Comparison of ENCODE assay signal across 8 cellular contexts in the genomic region with DNA sequence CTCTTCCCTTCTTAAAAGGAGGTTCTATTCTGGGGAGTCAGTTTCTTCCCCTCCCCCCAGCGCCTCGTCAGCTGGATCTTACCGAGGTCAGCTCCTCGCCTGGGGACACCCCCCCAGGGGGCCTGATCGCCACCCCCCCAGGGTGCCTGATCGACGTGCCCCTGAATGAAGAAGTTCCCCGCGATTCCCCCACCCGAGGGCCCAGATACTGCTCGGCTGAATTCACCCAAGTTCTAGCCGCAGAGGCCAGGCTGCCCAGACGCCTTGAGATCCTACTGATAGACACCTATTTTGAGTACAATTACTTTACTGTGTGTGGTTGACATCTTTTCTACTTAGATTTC. TPM values are rescaled to one million over a fixed set of nuclear protein-coding genes. Genes with fewer than 3 reads are reported as not detected.
DNase-seq lines count a peak whose midpoint lies in the region; ATAC-seq, FAIRE-seq and TF ChIP-seq lines count a peak whose summit lies in the region.

No MANE protein-coding gene starts in this region.

- no peaks in the 10 kb centered on the region for H3K36me3 Mint-ChIP-seq in Caco-2 (ENCODE audit: insufficient read depth, unreplicated experiment)

- H3K4me3 ChIP-seq in Caco-2 (ENCODE audit: low read depth, low read length) = peak overlapping the region; percentile 50
- H3K4me3 ChIP-seq in PC-3 (ENCODE audit: low read length) = peak overlapping the region; percentile 80
- peak overlapping the region; percentile 40 to 81 (median 77) for H3K4me3 ChIP-seq in endothelial cell of umbilical vein (replicated peaks in 1 of 3; ENCODE audit: insufficient read depth in 1 of 3, low read depth in 1 of 3, low read length in 3 of 3)
- peak overlapping the region; percentile 35 to 81 (median 62) for H3K4me3 ChIP-seq in pancreas

- H3K27me3 Mint-ChIP-seq in Caco-2 (ENCODE audit: insufficient read depth, unreplicated experiment) = no peaks in the 10 kb centered on the region

- ATAC-seq in PC-3 (no peak), pancreas (peak in 3 of 4 donors; percentile 2 to 16 (median 6)), left lobe of liver (no peak)

- 5 to 6% methylated on average over 8 to 13 of the region's 13 CpGs for WGBS in pancreas, 2 donors

- dilution Hi-C loops in endothelial cell of umbilical vein (cut with MboI; ENCODE audit: extremely low pct_ligation_motif_present, low sequenced_read_pairs) = no loop called here

- BruUV-seq in Caco-2 (replicated peaks; lab: Mats Ljungman, UMichigan) (no TSS peak), PC-3 (replicated peaks; lab: Mats Ljungman, UMichigan) (no TSS peak), endothelial cell of umbilical vein (replicated peaks; lab: Mats Ljungman, UMichigan) (no TSS peak)

- H3K79me2 ChIP-seq in PC-3 (ENCODE audit: low read length) (peaks cover 17% of the 10 kb centered on the region), endothelial cell of umbilical vein (ENCODE audit: control insufficient read depth, insufficient read depth, low read length) (peaks cover 51% of the 10 kb centered on the region)

- TF ChIP-seq CTCF in Caco-2 (IDR thresholded peaks at IDR 0.05; ENCODE audit: insufficient read depth in 1 of 2, low read depth in 1 of 2, low read length in 1 of 2, severe bottlenecking in 1 of 2, unreplicated experiment in 1 of 2) (no peak), PC-3 (conservative IDR thresholded peaks at IDR 0.05; ENCODE audit: low read depth, low read length) (no peak), endothelial cell of umbilical vein (IDR thresholded peaks at IDR 0.05; ENCODE audit: extremely low read depth in 1 of 2, insufficient read depth in 1 of 2, low read depth in 1 of 2, low read length in 2 of 2) (no peak), pancreas (IDR thresholded peaks at IDR 0.05) (no peak)

- H3K27me3 ChIP-seq in Caco-2 (replicated peaks; ENCODE audit: control insufficient read depth, insufficient read depth, low read length) = no peaks in the 10 kb centered on the region; the same call in 1 of the 2 replicates
- no peaks in the 10 kb centered on the region for H3K27me3 ChIP-seq in PC-3 (ENCODE audit: low read length)
- H3K27me3 ChIP-seq in endothelial cell of umbilical vein (ENCODE audit: control insufficient read depth in 2 of 2, insufficient read depth in 2 of 2, low read length in 2 of 2) = no peaks in the 10 kb centered on the region
- H3K27me3 ChIP-seq in pancreas = no peaks in the 10 kb centered on the region

- no peaks in the 10 kb centered on the region for H3K9me3 Mint-ChIP-seq in Caco-2 (ENCODE audit: unreplicated experiment)

- H2AFZ ChIP-seq in PC-3 (ENCODE audit: low read length) = peak overlapping the region; percentile 59
- no peak overlapping the region for H2AFZ ChIP-seq in endothelial cell of umbilical vein (ENCODE audit: low read depth, low read length)

- CTCF ChIA-PET in Caco-2 (lab: Charles Lee) = no interaction called here
- CTCF ChIA-PET in PC-3 (lab: Charles Lee) = no interaction called here
- CTCF ChIA-PET in endothelial cell of umbilical vein (lab: Charles Lee) = interaction anchor here (1.4 to 3.6 kb wide), 2 partner anchors 61 to 68 kb away, joined by 5 to 19 read pairs; no protein-coding TSS in a partner anchor

- no peaks in the 10 kb centered on the region for H3K9me1 ChIP-seq in endothelial cell of umbilical vein (replicated peaks; ENCODE audit: control insufficient read depth, extremely low read depth, insufficient read depth, low read length)

- H3K4me2 ChIP-seq in PC-3 (ENCODE audit: low read length) (peak overlapping the region; percentile 89), endothelial cell of umbilical vein (ENCODE audit: insufficient read depth, low read length) (peak overlapping the region; percentile 96)

- H3K9me3 ChIP-seq in Caco-2 (no peaks in the 10 kb centered on the region), PC-3 (ENCODE audit: low read length) (no peaks in the 10 kb centered on the region), endothelial cell of umbilical vein (replicated peaks; ENCODE audit: control insufficient read depth, insufficient read depth, low read length) (no peaks in the 10 kb centered on the region), pancreas (no peaks in the 10 kb centered on the region)

- intact Hi-C loops in Caco-2 (cut with micrococcal nuclease; ENCODE audit: unreplicated experiment) (loop anchor here (10.0 kb wide), 1 partner anchor 58 kb away; no protein-coding TSS in a partner anchor), PC-3 (cut with micrococcal nuclease) (no loop called here), endothelial cell of umbilical vein (cut with micrococcal nuclease) (loop anchor here (5.0 kb wide), 2 partner anchors 50 to 70 kb away; no protein-coding TSS in a partner anchor), pancreas (cut with DNase I) (no loop called here)

- H3K27ac Mint-ChIP-seq in Caco-2 (ENCODE audit: unreplicated experiment) = no peak overlapping the region

- peak; percentile 65 for FAIRE-seq in endothelial cell of umbilical vein (lab: Jason Lieb, UNC)
- FAIRE-seq in pancreas (lab: Jason Lieb, UNC) = no peak

- H3K4me1 ChIP-seq in Caco-2 (no peaks in the 10 kb centered on the region; the same call in 1 of the 2 replicates), PC-3 (ENCODE audit: insufficient read depth, low read length) (peaks cover 23% of the 10 kb centered on the region), endothelial cell of umbilical vein (ENCODE audit: control insufficient read depth, extremely low read depth, insufficient read depth, low read length) (peaks cover 27% of the 10 kb centered on the region), pancreas (peaks cover 6 to 16% (median 14%) of the 10 kb centered on the region in 3 donors)

- POLR2A ChIA-PET in Caco-2 (lab: Charles Lee) (no interaction called here), PC-3 (lab: Charles Lee; ENCODE audit: unreplicated experiment) (no interaction called here), endothelial cell of umbilical vein (lab: Charles Lee) (no interaction called here)

- H4K20me1 ChIP-seq in PC-3 (ENCODE audit: low read length) (peaks cover 6% of the 10 kb centered on the region; the same call in 1 of the 2 replicates), endothelial cell of umbilical vein (replicated peaks; ENCODE audit: control insufficient read depth, extremely low read depth, insufficient read depth, low read length) (peaks cover 6% of the 10 kb centered on the region)

- no peaks in the 10 kb centered on the region for H3F3A ChIP-seq in PC-3 (ENCODE audit: low read length, unreplicated experiment)

- H3K9me2 ChIP-seq in PC-3 (replicated peaks; ENCODE audit: low read length) = no peaks in the 10 kb centered on the region

- no peak overlapping the region; the same call in 1 of the 2 replicates for H3K9ac ChIP-seq in PC-3 (ENCODE audit: low read length)
- H3K9ac ChIP-seq in endothelial cell of umbilical vein (replicated peaks; ENCODE audit: extremely low read depth, insufficient read depth, low read length) = peak overlapping the region; percentile 50

- TF ChIP-seq POLR2A in endothelial cell of umbilical vein (IDR thresholded peaks at IDR 0.05; ENCODE audit: low read depth, low read length) = no peak

- no peaks in the 10 kb centered on the region for H3K36me3 ChIP-seq in Caco-2 (ENCODE audit: control insufficient read depth, insufficient read depth, low read length)
- H3K36me3 ChIP-seq in PC-3 (ENCODE audit: low read depth, low read length) = no peaks in the 10 kb centered on the region
- H3K36me3 ChIP-seq in endothelial cell of umbilical vein (ENCODE audit: control insufficient read depth in 2 of 2, extremely low read depth in 1 of 2, insufficient read depth in 2 of 2, low read length in 2 of 2) = no peaks in the 10 kb centered on the region
- H3K36me3 ChIP-seq in pancreas = no peaks in the 10 kb centered on the region

- peak overlapping the region; percentile 73 for H3K4me3 Mint-ChIP-seq in Caco-2 (ENCODE audit: unreplicated experiment)

- DNase-seq in Caco-2 (no peak), PC-3 (no peak), endothelial cell of umbilical vein (ENCODE audit: low read depth, low spot score) (no peak), pancreas (no peak), NCI-H2081 (lab: John Stamatoyannopoulos, UW) (no peak), left lobe of liver (ENCODE audit: low spot score) (no peak)
- no peak for DNase-seq in stimulated activated CD4-positive, alpha-beta T cell treated with anti-CD3 and anti-CD28 coated beads, Interleukin-4, amount 100 ng/mL, for 4 hours
- DNase-seq in stimulated activated naive CD4-positive, alpha-beta T cell treated with Interleukin-2 at 50 U/mL for 16 hours (lab: John Stamatoyannopoulos, UW) = no peak

- H3K27ac ChIP-seq in PC-3 (ENCODE audit: low read length) (no peak overlapping the region), endothelial cell of umbilical vein (ENCODE audit: insufficient read depth, low read depth, low read length) (peak overlapping the region; percentile 21), pancreas (peak overlapping the region; percentile 76 to 93 (median 84))

- peaks cover 11% of the 10 kb centered on the region for H3K4me1 Mint-ChIP-seq in Caco-2 (ENCODE audit: low read depth, unreplicated experiment)

RNA-seq across cellular contexts. Expression of a gene that starts 1.4 kb away (rescaled TPM):
- total RNA-seq in Caco-2 (2022) (31.3 and 35.8 TPM in 2 replicates), PC-3 (2014; rRNA removed) (12.7 and 17.9 TPM in 2 replicates), endothelial cell of umbilical vein (64.9 and 75.9 TPM in 2 replicates), pancreas (10 to 100 TPM; 22.0 to 41.3 (median 29.7) TPM), left lobe of liver (24.1 TPM)
- polyA plus RNA-seq in endothelial cell of umbilical vein (19.3 and 20.5 TPM in 2 replicates), pancreas (10 to 100 TPM; 42.4 to 67.4 TPM)
- 21.7 and 25.3 TPM in 2 replicates for polyA plus RNA-seq in endothelial cell of umbilical vein (2011; cell fraction: cytosol; rRNA removed)
- 61.5 and 72.6 TPM in 2 replicates for polyA plus RNA-seq in endothelial cell of umbilical vein (2011; cell fraction: nucleus; rRNA removed)
- 36.9 and 44.4 TPM in 2 replicates for polyA plus RNA-seq in endothelial cell of umbilical vein (2012)
- 28.4 and 37.7 TPM in 2 replicates for polyA minus RNA-seq in endothelial cell of umbilical vein
- polyA minus RNA-seq in endothelial cell of umbilical vein (2011; cell fraction: cytosol; rRNA and poly(A)+ RNA removed) = 6.7 TPM
- 30.2 and 32.3 TPM in 2 replicates for polyA minus RNA-seq in endothelial cell of umbilical vein (2011; cell fraction: nucleus; rRNA and poly(A)+ RNA removed)

RNA-seq across cellular contexts. Expression of a gene that starts 25.2 kb away (rescaled TPM):
- total RNA-seq in Caco-2 (2022) (50.2 and 52.6 TPM in 2 replicates), PC-3 (2014; rRNA removed) (19.8 and 22.3 TPM in 2 replicates), endothelial cell of umbilical vein (23.1 and 28.3 TPM in 2 replicates), pancreas (10 to 100 TPM in 5 of 6 donors, 1 to 10 TPM in 1; 9.2 to 21.4 (median 15.6) TPM), left lobe of liver (109 TPM)
- polyA plus RNA-seq in endothelial cell of umbilical vein (46.5 and 61.7 TPM in 2 replicates), pancreas (10 to 100 TPM; 48.8 to 68.0 TPM)
- 19.8 and 30.3 TPM in 2 replicates for polyA plus RNA-seq in endothelial cell of umbilical vein (2011; cell fraction: cytosol; rRNA removed)
- polyA plus RNA-seq in endothelial cell of umbilical vein (2011; cell fraction: nucleus; rRNA removed) = 82.4 and 87.1 TPM in 2 replicates
- polyA plus RNA-seq in endothelial cell of umbilical vein (2012) = 16.7 and 26.2 TPM in 2 replicates
- polyA minus RNA-seq in endothelial cell of umbilical vein = 13.3 and 20.1 TPM in 2 replicates
- 17.4 TPM for polyA minus RNA-seq in endothelial cell of umbilical vein (2011; cell fraction: cytosol; rRNA and poly(A)+ RNA removed)
- 12.1 and 15.1 TPM in 2 replicates for polyA minus RNA-seq in endothelial cell of umbilical vein (2011; cell fraction: nucleus; rRNA and poly(A)+ RNA removed)

RNA-seq across cellular contexts. Expression of a gene that starts 29.9 kb away (rescaled TPM):
- total RNA-seq in Caco-2 (2022) (140 and 150 TPM in 2 replicates), PC-3 (2014; rRNA removed) (182 and 207 TPM in 2 replicates), endothelial cell of umbilical vein (166 and 170 TPM in 2 replicates), pancreas (10 to 100 TPM; 11.0 to 32.5 (median 20.8) TPM), left lobe of liver (64.9 TPM)
- polyA plus RNA-seq in endothelial cell of umbilical vein (264 and 412 TPM in 2 replicates), pancreas (10 to 100 TPM; 48.4 to 68.6 TPM)
- polyA plus RNA-seq in endothelial cell of umbilical vein (2011; cell fraction: cytosol; rRNA removed) = 190 and 214 TPM in 2 replicates
- 111 and 145 TPM in 2 replicates for polyA plus RNA-seq in endothelial cell of umbilical vein (2011; cell fraction: nucleus; rRNA removed)
- 180 and 258 TPM in 2 replicates for polyA plus RNA-seq in endothelial cell of umbilical vein (2012)
- polyA minus RNA-seq in endothelial cell of umbilical vein = 70.2 and 79.0 TPM in 2 replicates
- 15.6 TPM for polyA minus RNA-seq in endothelial cell of umbilical vein (2011; cell fraction: cytosol; rRNA and poly(A)+ RNA removed)
- polyA minus RNA-seq in endothelial cell of umbilical vein (2011; cell fraction: nucleus; rRNA and poly(A)+ RNA removed) = 21.5 and 33.0 TPM in 2 replicates

RNA-seq across cellular contexts. Expression of a gene that starts 45.1 kb away (rescaled TPM):
- 85.5 and 87.1 TPM in 2 replicates for total RNA-seq in Caco-2 (2022)
- 40.8 and 56.5 TPM in 2 replicates for total RNA-seq in PC-3 (2014; rRNA removed)
- 88.1 and 89.8 TPM in 2 replicates for total RNA-seq in endothelial cell of umbilical vein
- 365 and 484 TPM in 2 replicates for polyA plus RNA-seq in endothelial cell of umbilical vein
- 169 and 201 TPM in 2 replicates for polyA plus RNA-seq in endothelial cell of umbilical vein (2011; cell fraction: cytosol; rRNA removed)
- 127 and 155 TPM in 2 replicates for polyA plus RNA-seq in endothelial cell of umbilical vein (2011; cell fraction: nucleus; rRNA removed)
- 90.7 and 148 TPM in 2 replicates for polyA plus RNA-seq in endothelial cell of umbilical vein (2012)
- polyA minus RNA-seq in endothelial cell of umbilical vein = 166 and 233 TPM in 2 replicates
- polyA minus RNA-seq in endothelial cell of umbilical vein (2011; cell fraction: cytosol; rRNA and poly(A)+ RNA removed) = 27.0 TPM
- polyA minus RNA-seq in endothelial cell of umbilical vein (2011; cell fraction: nucleus; rRNA and poly(A)+ RNA removed) = 51.9 and 54.7 TPM in 2 replicates
- total RNA-seq in pancreas = 10 to 100 TPM; 53.1 to 75.5 (median 58.9) TPM
- polyA plus RNA-seq in pancreas = 10 to 100 TPM; 62.1 to 88.5 TPM
- total RNA-seq in left lobe of liver = 32.6 TPM

RNA-seq across cellular contexts. Expression of a gene that starts 56.5 kb away (rescaled TPM):
- total RNA-seq in Caco-2 (2022) (82.4 and 91.2 TPM in 2 replicates), PC-3 (2014; rRNA removed) (154 and 206 TPM in 2 replicates), endothelial cell of umbilical vein (86.3 and 104 TPM in 2 replicates), pancreas (10 to 100 TPM in 5 of 6 donors, 1 to 10 TPM in 1; 9.2 to 22.0 (median 18.6) TPM), left lobe of liver (36.1 TPM)
- polyA plus RNA-seq in endothelial cell of umbilical vein (180 and 198 TPM in 2 replicates), pancreas (10 to 100 TPM; 58.1 to 65.4 TPM)
- 158 and 211 TPM in 2 replicates for polyA plus RNA-seq in endothelial cell of umbilical vein (2011; cell fraction: cytosol; rRNA removed)
- polyA plus RNA-seq in endothelial cell of umbilical vein (2011; cell fraction: nucleus; rRNA removed) = 82.8 and 92.3 TPM in 2 replicates
- 88.7 and 102 TPM in 2 replicates for polyA plus RNA-seq in endothelial cell of umbilical vein (2012)
- polyA minus RNA-seq in endothelial cell of umbilical vein = 57.6 and 61.2 TPM in 2 replicates
- 48.4 TPM for polyA minus RNA-seq in endothelial cell of umbilical vein (2011; cell fraction: cytosol; rRNA and poly(A)+ RNA removed)
- 10.6 and 16.3 TPM in 2 replicates for polyA minus RNA-seq in endothelial cell of umbilical vein (2011; cell fraction: nucleus; rRNA and poly(A)+ RNA removed)

Comparison
In these comparisons a context has a peak if more than half of its experiments do, and no peak if none do; other contexts are left out.
1. ATAC-seq: peak in pancreas (3 of 4); none in PC-3 (single experiment) and left lobe of liver (single experiment).
2. intact Hi-C loops: an anchor here in Caco-2 (10.0 kb wide) and endothelial cell of umbilical vein (5.0 kb wide); none called in PC-3 and pancreas.
3. Peak in every context shown above with its lines, with median percentiles within 50 percentile points of each other: H3K4me3 ChIP-seq.